Comparison of ENCODE assay signal across 21 cellular contexts in the genomic region with DNA sequence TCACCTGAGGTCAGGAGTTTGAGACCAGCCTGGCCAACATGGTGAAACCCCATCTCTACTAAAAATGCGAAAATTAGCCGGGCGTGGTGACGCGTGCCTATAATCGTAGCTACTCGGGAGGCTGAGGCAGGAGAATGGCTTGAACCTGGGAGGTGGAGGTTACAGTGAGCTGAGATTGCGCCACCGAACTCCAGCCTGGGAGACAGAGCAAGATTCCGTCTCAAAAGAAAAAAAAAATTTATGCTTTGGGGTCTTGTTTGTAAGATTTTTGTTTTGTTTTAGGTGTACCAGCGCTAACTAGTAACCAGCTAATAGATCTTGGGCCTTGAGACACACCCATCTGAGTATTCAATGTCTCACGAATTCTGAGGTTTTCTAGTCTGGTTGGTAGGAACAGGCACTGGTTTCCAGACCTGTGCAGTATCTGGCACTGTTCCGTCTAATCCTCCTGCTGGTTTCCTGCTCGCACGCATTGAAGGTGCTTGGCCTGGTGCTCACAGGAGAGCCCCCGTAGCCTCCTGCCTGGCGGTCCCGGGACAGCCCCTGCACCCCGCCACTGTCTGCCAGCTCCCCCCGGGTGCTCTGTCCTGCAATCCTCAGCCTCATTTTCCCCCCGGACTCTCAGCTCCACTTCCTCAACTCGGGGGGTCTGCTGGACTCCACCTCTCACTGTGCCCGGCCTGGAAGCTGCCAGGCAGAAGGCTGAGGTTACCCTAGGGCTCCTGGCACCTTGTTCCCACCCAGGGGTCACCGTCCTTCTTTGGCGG. TPM values are rescaled to one million over a fixed set of nuclear protein-coding genes. Genes with fewer than 3 reads are reported as not detected.
DNase-seq lines count a peak whose midpoint lies in the region; ATAC-seq, FAIRE-seq and TF ChIP-seq lines count a peak whose summit lies in the region.
"Had no signal": no experiment of that assay in that cellular context is flagged by ENCODE, and none has a peak within 500 bp of the region (broad histone marks: within the 10 kb centered on the region; RNA-seq: fewer than 3 reads in every experiment).

No MANE protein-coding gene starts in this region.

- TF ChIP-seq EP300 in A549 (IDR thresholded peaks at IDR 0.05): no peak

- FAIRE-seq in A549 (lab: Jason Lieb, UNC) (no peak), GM12891 (lab: Jason Lieb, UNC) (no peak)

- no peak overlapping the region for H3K27ac ChIP-seq in A549
- no peak overlapping the region for H3K27ac ChIP-seq in right lobe of liver
- H3K27ac ChIP-seq: esophagus squamous epithelium, left ventricle myocardium inferior, SJSA1 had no signal

- POLR2A ChIA-PET in A549 (lab: Yijun Ruan, JAX): interaction anchor here (1.2 kb wide), 1 partner anchor 11 kb away, joined by 3 read pairs; no protein-coding TSS in a partner anchor

- H3K4me1 ChIP-seq in A549 (no peaks in the 10 kb centered on the region), right lobe of liver (no peaks in the 10 kb centered on the region)
- H3K4me1 ChIP-seq: left ventricle myocardium inferior, SJSA1 had no signal

- peak overlapping the region; percentile 5 for H3K4me3 Mint-ChIP-seq in T-helper 17 cell
- H3K4me3 Mint-ChIP-seq: activated T-helper 17 cell treated with anti-CD3 and anti-CD28 coated beads, Interleukin-2, amount 50 U/mL, for 72 hours had no signal

- peaks cover 2% of the 10 kb centered on the region for H3K4me1 Mint-ChIP-seq in T-helper 17 cell
- H3K4me1 Mint-ChIP-seq: activated T-helper 17 cell treated with anti-CD3 and anti-CD28 coated beads, Interleukin-2, amount 50 U/mL, for 72 hours had no signal

- CTCF ChIA-PET in A549 (lab: Yijun Ruan, JAX): interaction anchor here (0.7 to 2.3 kb wide), 8 partner anchors 9 to 117 kb away, joined by 3 to 19 read pairs (median 3); a partner anchor contains a TSS

- H3K4me2 ChIP-seq in A549: no peak overlapping the region

- H3K4me3 ChIP-seq in A549: no peak overlapping the region
- no peak overlapping the region for H3K4me3 ChIP-seq in right lobe of liver
- H3K4me3 ChIP-seq: esophagus squamous epithelium, left ventricle myocardium inferior, mucosa of descending colon, SJSA1 had no signal

- H3K36me3 Mint-ChIP-seq in T-helper 17 cell (ENCODE audit: low read depth): no peaks in the 10 kb centered on the region

- 89% methylated on average over 25 of the region's 25 CpGs for WGBS in A549 (ENCODE audit: missing lambda C conversion rate)
- WGBS in right lobe of liver (ENCODE audit: insufficient coverage, low coverage, low lambda C conversion rate, missing lambda C conversion rate): 34% methylated on average over 23 of the region's 25 CpGs

- ATAC-seq in A549 (peak; percentile 14; a peak in 3 of 6 replicates), T-helper 17 cell (no peak), right lobe of liver (peak; percentile 0 to 39 (median 18)), GM18517 (IDR thresholded peaks at IDR 0.05; ENCODE audit: unreplicated experiment) (no peak)
- ATAC-seq: activated T-helper 17 cell treated with anti-CD3 and anti-CD28 coated beads, Interleukin-2, amount 50 U/mL, for 72 hours; stimulated activated naive CD8-positive, alpha-beta T cell treated with anti-CD3 and anti-CD28 coated beads, Interleukin-15, Interleukin-2, amounts not matched to agents 100 U/mL and 50 U/mL, for 24 hours had no signal

- peak overlapping the region; percentile 71 for H3K27ac Mint-ChIP-seq in T-helper 17 cell
- H3K27ac Mint-ChIP-seq: activated T-helper 17 cell treated with anti-CD3 and anti-CD28 coated beads, Interleukin-2, amount 50 U/mL, for 72 hours had no signal

- peaks cover 0 to 34% (median 9%) of the 10 kb centered on the region in 4 donors for H3K36me3 ChIP-seq in right lobe of liver

- no peak for TF ChIP-seq RAD21 in A549 (conservative IDR thresholded peaks at IDR 0.05 in 1 of 2, IDR thresholded peaks at IDR 0.05 in 1 of 2)

- no peaks in the 10 kb centered on the region for H3K27me3 Mint-ChIP-seq in T-helper 17 cell
- H3K27me3 Mint-ChIP-seq: activated T-helper 17 cell treated with anti-CD3 and anti-CD28 coated beads, Interleukin-2, amount 50 U/mL, for 72 hours had no signal

- TF ChIP-seq CTCF in A549 (IDR thresholded peaks at IDR 0.05) (no peak), right lobe of liver (IDR thresholded peaks at IDR 0.05) (no peak)

- H3K9me3 ChIP-seq in A549 (no peaks in the 10 kb centered on the region), T-helper 17 cell (ENCODE audit: control insufficient read depth, low read length, poor library complexity, severe bottlenecking) (no peaks in the 10 kb centered on the region), right lobe of liver (no peaks in the 10 kb centered on the region)
- H3K9me3 ChIP-seq: esophagus squamous epithelium, left ventricle myocardium inferior, mucosa of descending colon, SJSA1 had no signal

- H3K27me3 ChIP-seq in right lobe of liver: no peaks in the 10 kb centered on the region
- H3K27me3 ChIP-seq: esophagus squamous epithelium had no signal

- intact Hi-C loops in right lobe of liver (cut with DNase I): no loop called here

- TF ChIP-seq POLR2A in A549 (IDR thresholded peaks at IDR 0.05; ENCODE audit: low read length): no peak
- no peak for TF ChIP-seq POLR2A in GM12891 (IDR thresholded peaks at IDR 0.05; ENCODE audit: low read depth, low read length)
- TF ChIP-seq POLR2A in right lobe of liver (IDR thresholded peaks at IDR 0.05): no peak

- DNase-seq in A549 (ENCODE audit: low read depth in 1 of 2, low spot score in 1 of 2) (no peak), GM12891 (ENCODE audit: insufficient read length, low spot score) (no peak), T-helper 17 cell (no peak), right lobe of liver (no peak), NCI-H524 (lab: John Stamatoyannopoulos, UW) (no peak), kidney glomerular epithelial cell (lab: John Stamatoyannopoulos, UW) (no peak), cortex of kidney (lab: John Stamatoyannopoulos, UW) (no peak)
- DNase-seq: activated CD4-positive, CD25-positive, alpha-beta regulatory T cell treated with anti-CD3 and anti-CD28 coated beads, Interleukin-2, amount 50 U/mL, for 72 hours; amniotic stem cell; COR-L47; esophagus squamous epithelium; left ventricle myocardium inferior; mucosa of descending colon; NCI-H187 treated with DMSO at 0.1 percent for 48 hours; NCI-H510A; nucleus accumbens; stimulated activated naive CD8-positive, alpha-beta T cell treated with anti-CD3 and anti-CD28 coated beads, Interleukin-15, Interleukin-2, amounts not matched to agents 100 U/mL and 50 U/mL, for 24 hours; T-helper 9 cell had no signal

TF ChIP-seq in A549, 52 proteins besides CTCF, POLR2A, EP300 and RAD21 (continues in another document):
- no peak for TF ChIP-seq HEYL (CRISPR knock-in tag; IDR thresholded peaks at IDR 0.05)

TF ChIP-seq in GM12891, 5 proteins besides CTCF, POLR2A, EP300 and RAD21 (continues in another document):
- TF ChIP-seq TAF1 (IDR thresholded peaks at IDR 0.05; ENCODE audit: low read depth, low read length) (no peak), SPI1 (IDR thresholded peaks at IDR 0.05; ENCODE audit: low read depth, low read length) (no peak), POU2F2 (IDR thresholded peaks at IDR 0.05; ENCODE audit: low read depth, low read length) (no peak)

RNA-seq across cellular contexts. Expression of a gene that starts 10.6 kb away (rescaled TPM):
- polyA plus RNA-seq in A549 (2011; rRNA removed) (48.1 and 59.5 TPM in 2 replicates), A549 (2017; fragmentation: RNase III; extraction: RNeasy Plus Mini Kit Qiagen cat#74134 plus additional on column Dnase treatment) (81.5 to 84.8 TPM (median 83.6 TPM) in 3 replicates)
- polyA plus RNA-seq in A549 (2012; cell fraction: cytosol; rRNA removed): 169 and 171 TPM in 2 replicates
- polyA plus RNA-seq in A549 (2012; cell fraction: nucleus; rRNA removed): 577 and 749 TPM in 2 replicates
- polyA minus RNA-seq in A549 (2011; rRNA and poly(A)+ RNA removed): 25.8 and 30.8 TPM in 2 replicates
- polyA plus RNA-seq in GM12891 (2012; ENCODE audit: low read depth, missing spikeins): 77.3 TPM
- total RNA-seq in T-helper 17 cell (100 to 1,000 TPM; 130 to 131 TPM), right lobe of liver (100 to 1,000 TPM in 2 of 6 experiments, 10 to 100 TPM in 4; 61.8 to 115 (median 89.9) TPM)

RNA-seq across cellular contexts. Expression of a gene that starts 21.8 kb away (rescaled TPM):
- polyA plus RNA-seq in A549 (2011; rRNA removed): 12.9 and 16.3 TPM in 2 replicates
- polyA plus RNA-seq in A549 (2012; cell fraction: cytosol; rRNA removed): 107 and 146 TPM in 2 replicates
- 443 and 799 TPM in 2 replicates for polyA plus RNA-seq in A549 (2012; cell fraction: nucleus; rRNA removed)
- 114 to 169 TPM (median 144 TPM) in 3 replicates for polyA plus RNA-seq in A549 (2017; fragmentation: RNase III; extraction: RNeasy Plus Mini Kit Qiagen cat#74134 plus additional on column Dnase treatment)
- 16.9 and 37.7 TPM in 2 replicates for polyA minus RNA-seq in A549 (2011; rRNA and poly(A)+ RNA removed)
- polyA plus RNA-seq in GM12891 (2012; ENCODE audit: low read depth, missing spikeins): 59.2 TPM
- total RNA-seq in T-helper 17 cell: 100 to 1,000 TPM in 1 of 2 donors, 10 to 100 TPM in 1; 87.3 to 126 TPM
- total RNA-seq in right lobe of liver: 100 to 1,000 TPM in 4 of 6 experiments, 10 to 100 TPM in 2; 76.5 to 290 (median 217) TPM

RNA-seq across cellular contexts. Expression of a gene that starts 24.5 kb away (rescaled TPM):
- polyA plus RNA-seq in A549 (2011; rRNA removed) (89.4 and 93.8 TPM in 2 replicates), A549 (2017; fragmentation: RNase III; extraction: RNeasy Plus Mini Kit Qiagen cat#74134 plus additional on column Dnase treatment) (122 to 130 TPM (median 126 TPM) in 3 replicates)
- polyA plus RNA-seq in A549 (2012; cell fraction: cytosol; rRNA removed): 230 and 300 TPM in 2 replicates
- 472 and 641 TPM in 2 replicates for polyA plus RNA-seq in A549 (2012; cell fraction: nucleus; rRNA removed)
- polyA minus RNA-seq in A549 (2011; rRNA and poly(A)+ RNA removed): 125 and 162 TPM in 2 replicates
- 48.7 TPM for polyA plus RNA-seq in GM12891 (2012; ENCODE audit: low read depth, missing spikeins)
- total RNA-seq in T-helper 17 cell (10 to 100 TPM; 63.2 to 66.1 TPM), right lobe of liver (10 to 100 TPM; 46.5 to 93.5 (median 62.1) TPM)

RNA-seq across cellular contexts. Expression of a gene that starts 24.6 kb away (rescaled TPM):
- 8.4 and 8.9 TPM in 2 replicates for polyA plus RNA-seq in A549 (2011; rRNA removed)
- polyA plus RNA-seq in A549 (2012; cell fraction: cytosol; rRNA removed): 18.8 and 28.0 TPM in 2 replicates
- 72.7 and 93.7 TPM in 2 replicates for polyA plus RNA-seq in A549 (2012; cell fraction: nucleus; rRNA removed)
- polyA plus RNA-seq in A549 (2017; fragmentation: RNase III; extraction: RNeasy Plus Mini Kit Qiagen cat#74134 plus additional on column Dnase treatment): 21.3 to 31.5 TPM (median 25.7 TPM) in 3 replicates
- 16.0 and 17.5 TPM in 2 replicates for polyA minus RNA-seq in A549 (2011; rRNA and poly(A)+ RNA removed)
- 13.8 TPM for polyA plus RNA-seq in GM12891 (2012; ENCODE audit: low read depth, missing spikeins)
- total RNA-seq in T-helper 17 cell: 10 to 100 TPM; 26.5 to 28.3 TPM
- 10 to 100 TPM; 29.9 to 53.3 (median 43.7) TPM for total RNA-seq in right lobe of liver

RNA-seq across cellular contexts. Expression of a gene that starts 38.7 kb away (rescaled TPM):
- 39.3 and 48.3 TPM in 2 replicates for polyA plus RNA-seq in A549 (2011; rRNA removed)
- 188 and 204 TPM in 2 replicates for polyA plus RNA-seq in A549 (2012; cell fraction: cytosol; rRNA removed)
- polyA plus RNA-seq in A549 (2012; cell fraction: nucleus; rRNA removed): 208 and 243 TPM in 2 replicates
- polyA plus RNA-seq in A549 (2017; fragmentation: RNase III; extraction: RNeasy Plus Mini Kit Qiagen cat#74134 plus additional on column Dnase treatment): 62.0 to 70.7 TPM (median 69.6 TPM) in 3 replicates
- 46.9 and 54.2 TPM in 2 replicates for polyA minus RNA-seq in A549 (2011; rRNA and poly(A)+ RNA removed)
- polyA plus RNA-seq in GM12891 (2012; ENCODE audit: low read depth, missing spikeins): 40.2 TPM
- 10 to 100 TPM; 55.6 to 77.5 TPM for total RNA-seq in T-helper 17 cell
- 1,000 to 10,000 TPM in 2 of 6 experiments, 100 to 1,000 TPM in 4; 389 to 1,607 (median 735) TPM for total RNA-seq in right lobe of liver

Comparison
In these comparisons a context has a peak if more than half of its experiments do, and no peak if none do; other contexts are left out.
1. ATAC-seq: peak in A549 (2 of 2) and right lobe of liver (4 of 4); none in T-helper 17 cell (single experiment) and GM18517 (single experiment).